ENCODE assay signal across 23 cellular contexts in the genomic region with DNA sequence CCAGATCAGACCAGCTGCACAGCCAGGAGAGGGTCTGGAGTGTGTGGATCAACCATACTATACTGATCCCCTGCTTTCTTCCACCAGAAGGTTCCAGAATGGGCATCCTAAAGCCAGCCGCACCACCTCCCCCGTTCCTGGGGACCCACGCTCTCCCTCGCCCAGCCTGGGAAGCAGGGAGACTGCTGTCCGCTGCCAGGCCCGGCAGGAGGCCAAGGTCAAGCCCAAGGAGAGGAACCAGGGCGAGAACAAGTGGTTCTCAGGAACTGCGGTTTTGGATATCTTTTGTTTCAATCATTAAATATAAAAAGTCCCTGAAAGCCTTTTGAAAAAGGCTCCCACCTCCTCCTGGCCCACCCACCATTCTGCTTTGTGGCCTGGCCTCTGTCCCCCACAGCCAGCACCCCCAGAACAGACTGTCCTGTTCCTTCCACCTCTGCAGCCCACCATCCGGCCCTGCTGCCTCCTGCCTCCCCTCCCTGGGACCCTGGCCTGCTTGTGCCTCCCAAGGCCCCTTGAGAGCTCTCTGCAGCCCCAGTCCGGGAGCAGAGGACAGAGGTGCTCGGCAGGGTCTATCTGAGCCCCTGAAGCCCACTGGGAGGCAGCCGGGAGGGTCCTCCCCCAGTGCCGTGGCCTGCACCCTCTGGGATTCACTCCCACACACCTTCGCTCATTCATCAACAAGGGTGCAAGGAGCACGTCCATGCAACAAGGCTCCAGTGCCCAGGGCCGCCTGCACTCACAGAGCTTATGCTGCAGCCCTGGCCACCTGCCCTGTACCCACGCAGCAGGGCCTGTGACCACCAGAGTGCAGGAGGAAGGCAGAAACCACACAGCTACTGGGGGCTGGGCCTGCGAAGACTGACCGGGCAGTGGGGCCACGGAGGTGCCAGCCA. TPM values are rescaled to one million over a fixed set of nuclear protein-coding genes. Genes with fewer than 3 reads are reported as not detected.
DNase-seq lines count a peak whose midpoint lies in the region; ATAC-seq and TF ChIP-seq lines count a peak whose summit lies in the region.
"Had no signal": no experiment of that assay in that cellular context is flagged by ENCODE, and none has a peak within 500 bp of the region (broad histone marks: within the 10 kb centered on the region; RNA-seq: fewer than 3 reads in every experiment).

No MANE protein-coding gene starts in this region.

- H3K4me3 Mint-ChIP-seq in glutamatergic neuron (ENCODE audit: unreplicated experiment) = peak overlapping the region; percentile 55
- H3K4me3 Mint-ChIP-seq in immature natural killer cell = no peak overlapping the region
- H3K4me3 Mint-ChIP-seq: neural progenitor cell had no signal

- H3K27me3 Mint-ChIP-seq in glutamatergic neuron (ENCODE audit: unreplicated experiment) (no peaks in the 10 kb centered on the region), immature natural killer cell (ENCODE audit: low read depth in 3 of 3) (peaks cover 4 to 11% (median 6%) of the 10 kb centered on the region in 3 donors)

- H4K91ac ChIP-seq in neuronal stem cell (ENCODE audit: low read depth, low read length, poor library complexity) = no peak overlapping the region

- no peaks in the 10 kb centered on the region for H3K36me3 ChIP-seq in right atrium auricular region
- no peaks in the 10 kb centered on the region for H3K36me3 ChIP-seq in neuronal stem cell (replicated peaks in 1 of 2; ENCODE audit: control insufficient read depth in 2 of 2, insufficient read depth in 2 of 2, low read length in 2 of 2)
- no peaks in the 10 kb centered on the region for H3K36me3 ChIP-seq in prostate gland
- H3K36me3 ChIP-seq: MG63, neural progenitor cell had no signal

- no peak for TF ChIP-seq POLR2A in prostate gland (IDR thresholded peaks at IDR 0.05)

- WGBS in neuronal stem cell (ENCODE audit: extremely low coverage in 2 of 2, insufficient read length in 2 of 2, insufficient replicate concordance in 1 of 2), 2 donors = no CpG with 5 or more reads among the region's 20 CpGs
- 68% methylated on average over 20 of the region's 20 CpGs for WGBS in prostate gland

- H3K4me1 Mint-ChIP-seq in glutamatergic neuron (ENCODE audit: low read depth, unreplicated experiment) (no peaks in the 10 kb centered on the region), immature natural killer cell (no peaks in the 10 kb centered on the region)
- H3K4me1 Mint-ChIP-seq: neural progenitor cell had no signal

- H2BK120ac ChIP-seq in neuronal stem cell (ENCODE audit: low read depth, low read length) = no peak overlapping the region

- no peak for TF ChIP-seq CTCF in right atrium auricular region (IDR thresholded peaks at IDR 0.05)
- TF ChIP-seq CTCF in glutamatergic neuron (IDR thresholded peaks at IDR 0.05; ENCODE audit: partially characterized antibody, unreplicated experiment) = no peak
- TF ChIP-seq CTCF in prostate gland (IDR thresholded peaks at IDR 0.05) = no peak

- H3K27ac ChIP-seq in right atrium auricular region (peak overlapping the region in 1 of 2 donors; percentile 40), neuronal stem cell (replicated peaks; ENCODE audit: low read length) (no peak overlapping the region), prostate gland (no peak overlapping the region)
- H3K27ac ChIP-seq: C4-2B, foreskin keratinocyte, neural progenitor cell had no signal

- H3K27ac Mint-ChIP-seq in glutamatergic neuron (ENCODE audit: unreplicated experiment) (no peak overlapping the region), immature natural killer cell (no peak overlapping the region)
- H3K27ac Mint-ChIP-seq: neural progenitor cell had no signal

- no peak overlapping the region for H3K4me2 ChIP-seq in neuronal stem cell (ENCODE audit: insufficient read depth, low read length, poor library complexity, severe bottlenecking)
- H3K4me2 ChIP-seq: neural progenitor cell had no signal

- H3K9me3 Mint-ChIP-seq in glutamatergic neuron (ENCODE audit: unreplicated experiment) = peaks cover 3% of the 10 kb centered on the region
- H3K9me3 Mint-ChIP-seq in immature natural killer cell = peaks cover 0 to 13% (median 9%) of the 10 kb centered on the region in 6 donors

- H3K4ac ChIP-seq in neuronal stem cell (ENCODE audit: low read length) = no peak overlapping the region

- intact Hi-C loops in Right ventricle myocardium superior (cut with DNase I) (no loop called here), prostate gland (cut with DNase I) (no loop called here)

- H3K27me3 ChIP-seq in right atrium auricular region (no peaks in the 10 kb centered on the region), neuronal stem cell (ENCODE audit: control insufficient read depth in 3 of 3, insufficient read depth in 3 of 3, low read depth in 1 of 3, low read length in 3 of 3) (peaks cover 0 to 28% (median 0%) of the 10 kb centered on the region in 3 experiments), prostate gland (replicated peaks; ENCODE audit: insufficient read depth) (no peaks in the 10 kb centered on the region)
- H3K27me3 ChIP-seq: MG63, neural progenitor cell had no signal

- peak; percentile 75 for ATAC-seq in Right ventricle myocardium superior (ENCODE audit: poor library complexity)
- ATAC-seq: foreskin keratinocyte had no signal

- H3K4me3 ChIP-seq in right atrium auricular region (no peak overlapping the region), neuronal stem cell (ENCODE audit: low read length in 2 of 2) (no peak overlapping the region), prostate gland (no peak overlapping the region)
- H3K4me3 ChIP-seq: MG63, neural progenitor cell had no signal

- H3K4me1 ChIP-seq in right atrium auricular region (peaks cover 0 to 23% of the 10 kb centered on the region in 2 donors), neuronal stem cell (ENCODE audit: control insufficient read depth in 2 of 2, insufficient read depth in 1 of 2, low read depth in 1 of 2, low read length in 2 of 2) (no peaks in the 10 kb centered on the region), prostate gland (replicated peaks) (no peaks in the 10 kb centered on the region)
- H3K4me1 ChIP-seq: foreskin keratinocyte, neural progenitor cell had no signal

- no peak overlapping the region for H3K23ac ChIP-seq in neuronal stem cell (ENCODE audit: low read depth, low read length, poor library complexity)

- DNase-seq in Right ventricle myocardium superior = peak; percentile 80
- DNase-seq in right atrium auricular region (ENCODE audit: low spot score) = no peak
- no peak for DNase-seq in glutamatergic neuron
- no peak for DNase-seq in neuronal stem cell (ENCODE audit: low spot score)
- DNase-seq in prostate gland (ENCODE audit: low spot score) = no peak
- DNase-seq in NCI-H2171 (lab: John Stamatoyannopoulos, UW) = no peak
- no peak for DNase-seq in immature natural killer cell
- DNase-seq in NCI-H146 (lab: John Stamatoyannopoulos, UW) = no peak
- DNase-seq: activated CD4-positive, alpha-beta T cell treated with anti-CD3 and anti-CD28 coated beads, Interleukin-2, amount 50 U/mL, for 1 hour; activated CD8-positive, alpha-beta memory T cell treated with anti-CD3 and anti-CD28 coated beads, Interleukin-2, amount 50 U/mL, for 48 hours; activated gamma-delta T cell treated with Interleukin-2 at 50 U/mL for 16 hours; foreskin keratinocyte; IMR-90; kidney glomerular epithelial cell; MG63; NCI-H1694; OCI-M1; SIG-M5; stimulated activated CD4-positive, alpha-beta T cell treated with anti-CD3 and anti-CD28 coated beads, Interleukin-12 subunit alpha, Interleukin-12 subunit beta, amount 100 ng/mL, for 4 hours had no signal

- peak overlapping the region; percentile 76 for H3K18ac ChIP-seq in neuronal stem cell (ENCODE audit: low read length)

- H2BK15ac ChIP-seq in neuronal stem cell (ENCODE audit: low read length) = peak overlapping the region; percentile 75

- H2AK5ac ChIP-seq in neuronal stem cell (ENCODE audit: low read depth, low read length) = peak overlapping the region; percentile 90

- peak overlapping the region; percentile 98 for H3K14ac ChIP-seq in neuronal stem cell (ENCODE audit: low read length)

- H3K9ac ChIP-seq in neuronal stem cell (ENCODE audit: low read depth, low read length, poor library complexity) = peak overlapping the region; percentile 84
- H3K9ac ChIP-seq: neural progenitor cell had no signal

- H3K9me3 ChIP-seq in right atrium auricular region (peaks cover 0 to 3% of the 10 kb centered on the region in 2 donors), neuronal stem cell (replicated peaks in 1 of 2; ENCODE audit: control insufficient read depth in 2 of 2, insufficient read depth in 1 of 2, low read depth in 1 of 2, low read length in 2 of 2) (peaks cover 0 to 5% of the 10 kb centered on the region in 2 donors), prostate gland (no peaks in the 10 kb centered on the region)

- no peaks in the 10 kb centered on the region for H3K79me1 ChIP-seq in neuronal stem cell (ENCODE audit: low read depth, low read length)

- H2AFZ ChIP-seq in neuronal stem cell (ENCODE audit: low read length) = no peak overlapping the region
- H2AFZ ChIP-seq: neural progenitor cell had no signal

- H3K36me3 Mint-ChIP-seq in glutamatergic neuron (ENCODE audit: unreplicated experiment) = peaks cover 7% of the 10 kb centered on the region
- peaks cover 0 to 12% (median 0%) of the 10 kb centered on the region in 3 donors for H3K36me3 Mint-ChIP-seq in immature natural killer cell
- H3K36me3 Mint-ChIP-seq: neural progenitor cell had no signal

- H2BK12ac ChIP-seq in neuronal stem cell (ENCODE audit: low read length) = peak overlapping the region; percentile 84

- peak overlapping the region; percentile 53 for H2BK5ac ChIP-seq in neuronal stem cell (ENCODE audit: low read length)

- H4K8ac ChIP-seq in neuronal stem cell (ENCODE audit: low read depth, low read length) = peak overlapping the region; percentile 43

RNA-seq across cellular contexts. Expression of gene LCN6, which starts 0.6 kb away (rescaled TPM):
- total RNA-seq in Right ventricle myocardium superior (13.0 TPM), right atrium auricular region (1 to 10 TPM; 6.4 to 9.3 TPM), glutamatergic neuron (ENCODE audit: unreplicated experiment) (not detected), prostate gland (10 to 100 TPM in 1 of 2 donors, 1 to 10 TPM in 1; 7.8 to 16.2 TPM)
- not detected for polyA plus RNA-seq in neuronal stem cell (2013, experiment 1 of 2)
- polyA plus RNA-seq in neuronal stem cell (2013, experiment 2 of 2) = not detected
- not detected for polyA plus RNA-seq in immature natural killer cell
- total RNA-seq: dermis microvascular lymphatic vessel endothelial cell, foreskin keratinocyte, IMR-90, mononuclear cell had no signal
- polyA plus RNA-seq: foreskin keratinocyte, IMR-90 had no signal

RNA-seq across cellular contexts. Expression of gene LCN10, which starts 6.2 kb away (rescaled TPM):
- total RNA-seq in Right ventricle myocardium superior (7.7 TPM), right atrium auricular region (1 to 10 TPM; 4.5 to 8.8 TPM), glutamatergic neuron (ENCODE audit: unreplicated experiment) (not detected), prostate gland (10 to 100 TPM in 1 of 2 donors, 1 to 10 TPM in 1; 3.9 to 14.8 TPM)
- 0.10 TPM for polyA plus RNA-seq in neuronal stem cell (2013, experiment 1 of 2)
- 0.12 TPM for polyA plus RNA-seq in neuronal stem cell (2013, experiment 2 of 2)
- not detected for polyA plus RNA-seq in immature natural killer cell
- total RNA-seq: foreskin keratinocyte, IMR-90, mononuclear cell had no signal
- polyA plus RNA-seq: foreskin keratinocyte, IMR-90 had no signal

RNA-seq across cellular contexts. Expression of gene LCN8, which starts 9.1 kb away (rescaled TPM):
- total RNA-seq in Right ventricle myocardium superior (not detected), right atrium auricular region (not detected), glutamatergic neuron (ENCODE audit: unreplicated experiment) (not detected), prostate gland (not detected)
- not detected for polyA plus RNA-seq in neuronal stem cell (2013, experiment 1 of 2)
- polyA plus RNA-seq in neuronal stem cell (2013, experiment 2 of 2) = not detected
- under 1 TPM in 1 of 3 donors, not detected in 2; 0.62 TPM for polyA plus RNA-seq in immature natural killer cell
- total RNA-seq: dermis microvascular lymphatic vessel endothelial cell, foreskin keratinocyte, IMR-90, mononuclear cell had no signal
- polyA plus RNA-seq: foreskin keratinocyte, IMR-90 had no signal

RNA-seq across cellular contexts. Expression of gene LCN15, which starts 15.4 kb away (rescaled TPM):
- total RNA-seq in Right ventricle myocardium superior (not detected), right atrium auricular region (1 to 10 TPM in 1 of 2 donors, under 1 TPM in 1; 0.63 to 1.4 TPM), glutamatergic neuron (ENCODE audit: unreplicated experiment) (1.9 TPM), prostate gland (under 1 TPM in 1 of 2 donors, not detected in 1; 0.40 TPM)
- 0.03 TPM for polyA plus RNA-seq in neuronal stem cell (2013, experiment 1 of 2)
- 0.08 TPM for polyA plus RNA-seq in neuronal stem cell (2013, experiment 2 of 2)
- polyA plus RNA-seq in immature natural killer cell = not detected
- total RNA-seq: foreskin keratinocyte, IMR-90, mononuclear cell had no signal
- polyA plus RNA-seq: foreskin keratinocyte, IMR-90 had no signal

RNA-seq across cellular contexts. Expression of gene DIPK1B, which starts 36.5 kb away (rescaled TPM):
- total RNA-seq in Right ventricle myocardium superior (15.1 TPM), right atrium auricular region (10 to 100 TPM; 45.1 to 45.7 TPM), glutamatergic neuron (ENCODE audit: unreplicated experiment) (71.3 TPM), prostate gland (10 to 100 TPM; 18.9 to 27.8 TPM)
- polyA plus RNA-seq in neuronal stem cell (2013, experiment 1 of 2) = 40.0 TPM
- polyA plus RNA-seq in neuronal stem cell (2013, experiment 2 of 2) = 39.1 TPM
- under 1 TPM in 1 of 3 donors, not detected in 2; 0.19 TPM for polyA plus RNA-seq in immature natural killer cell
